8 cellular contexts compared by ENCODE assay signal in genomic region chr10:23344251-23344841, GRCh38. TPM values are rescaled to one million over a fixed set of nuclear protein-coding genes. Genes with fewer than 3 reads are reported as not detected.
DNase-seq lines count a peak whose midpoint lies in the region; ATAC-seq, FAIRE-seq and TF ChIP-seq lines count a peak whose summit lies in the region.

Gene C10orf67, minus strand, starts transcription at chr10:23344797. Its CDS starts 23 bp downstream, at chr10:23344774.

- in situ Hi-C loops in HepG2 (cut with HindIII; ENCODE audit: extremely low pct_ligation_motif_present, low pct_unique_long_range_greater_than_20kb): no loop called here

- no peaks in the 10 kb centered on the region for H3K36me3 ChIP-seq in A673 (ENCODE audit: insufficient read depth, low read length, poor library complexity, severe bottlenecking)
- no peaks in the 10 kb centered on the region for H3K36me3 ChIP-seq in duodenal mucosa (ENCODE audit: control insufficient read depth in 1 of 2, insufficient read depth in 2 of 2, low read length in 2 of 2)
- H3K36me3 ChIP-seq in HepG2 (replicated peaks in 1 of 2; ENCODE audit: control insufficient read depth in 1 of 2, insufficient read depth in 2 of 2, low read length in 2 of 2): no peaks in the 10 kb centered on the region

- no peak for TF ChIP-seq RAD21 in HepG2 (CRISPR knock-in tag; IDR thresholded peaks at IDR 0.05)

- intact Hi-C loops in A673 (cut with micrococcal nuclease; ENCODE audit: unreplicated experiment): no loop called here
- intact Hi-C loops in HepG2 (cut with micrococcal nuclease; ENCODE audit: unreplicated experiment): no loop called here

- WGBS in HepG2 (ENCODE audit: low lambda C conversion rate): 61% methylated on average over 24 of the region's 31 CpGs

- no peaks in the 10 kb centered on the region for H3K79me2 ChIP-seq in HepG2 (ENCODE audit: insufficient read depth, low read length)

- no peaks in the 10 kb centered on the region for H3K27me3 ChIP-seq in A673 (replicated peaks; ENCODE audit: insufficient read depth, low read depth, low read length, poor library complexity)
- no peaks in the 10 kb centered on the region for H3K27me3 ChIP-seq in duodenal mucosa (ENCODE audit: control insufficient read depth in 1 of 2, insufficient read depth in 2 of 2, low read length in 2 of 2)
- H3K27me3 ChIP-seq in HepG2 (ENCODE audit: control insufficient read depth in 1 of 2, insufficient read depth in 2 of 2, low read length in 2 of 2): peaks cover 2 to 6% of the 10 kb centered on the region in 2 experiments; a peak in 2 of 5 replicates

- H3K4me3 ChIP-seq in A673 (ENCODE audit: low read depth, low read length, poor library complexity, severe bottlenecking): peak within 1 kb of the TSS; percentile 60
- H3K4me3 ChIP-seq in duodenal mucosa (ENCODE audit: low read depth in 1 of 2, low read length in 2 of 2): peak within 1 kb of the TSS; percentile 58 to 79
- H3K4me3 ChIP-seq in HepG2 (replicated peaks in 1 of 3; ENCODE audit: insufficient read depth in 1 of 3, low read depth in 2 of 3, low read length in 3 of 3): peak within 1 kb of the TSS in 1 of 3 experiments; percentile 28; a peak in 1 of 6 replicates

- no peaks in the 10 kb centered on the region for H4K20me1 ChIP-seq in HepG2 (ENCODE audit: insufficient read depth, low read length)

- H3K4me1 ChIP-seq in A673 (ENCODE audit: insufficient read depth, low read length, poor library complexity, severe bottlenecking) (peaks cover 58% of the 10 kb centered on the region), duodenal mucosa (ENCODE audit: control insufficient read depth in 1 of 2, insufficient read depth in 2 of 2, low read length in 2 of 2) (peaks cover 0 to 5% of the 10 kb centered on the region in 2 donors), HepG2 (ENCODE audit: insufficient read depth, low read length) (peaks cover 35% of the 10 kb centered on the region)

- H3K4me3 Mint-ChIP-seq in T-helper 1 cell treated with Interleukin-12 subunit alpha and Interleukin-12 subunit beta and Interleukin-4 antibody, amounts not matched to agents 30 μg/mL and 1 μg/mL, for 36 hours: peak within 1 kb of the TSS; percentile 88

- H3K27ac ChIP-seq in A673 (ENCODE audit: low read depth, low read length, poor library complexity, severe bottlenecking): peak within 1 kb of the TSS; percentile 79
- H3K27ac ChIP-seq in duodenal mucosa (ENCODE audit: low read depth, low read length): no peak within 1 kb of the TSS
- no peak within 1 kb of the TSS for H3K27ac ChIP-seq in HepG2 (ENCODE audit: extremely low read length, insufficient read depth, low read length)

- TF ChIP-seq EP300 in HepG2 (IDR thresholded peaks at IDR 0.05; ENCODE audit: low read depth in 2 of 2, low read length in 2 of 2) (no peak), HepG2 (CRISPR knock-in tag; IDR thresholded peaks at IDR 0.05; ENCODE audit: borderline replicate concordance) (no peak)

- H3K4me1 Mint-ChIP-seq in T-helper 1 cell treated with Interleukin-12 subunit alpha and Interleukin-12 subunit beta and Interleukin-4 antibody, amounts not matched to agents 30 μg/mL and 1 μg/mL, for 36 hours (ENCODE audit: low read depth): peaks cover 33% of the 10 kb centered on the region

- ATAC-seq in GM19372 (IDR thresholded peaks at IDR 0.05; ENCODE audit: low read depth, unreplicated experiment): peak; percentile 50
- ATAC-seq in HepG2: no peak
- peak; percentile 26 for ATAC-seq in stimulated activated naive CD8-positive, alpha-beta T cell treated with anti-CD3 and anti-CD28 coated beads, Interleukin-15, Interleukin-2, amounts not matched to agents 100 U/mL and 50 U/mL, for 24 hours

- no peak within 1 kb of the TSS for H2AFZ ChIP-seq in HepG2 (ENCODE audit: low read length)

- TSS peak; percentile 77 for BruUV-seq in A673 (replicated peaks; lab: Mats Ljungman, UMichigan)
- BruUV-seq in HepG2 (replicated peaks; lab: Mats Ljungman, UMichigan): no TSS peak

- H3K9me3 Mint-ChIP-seq in T-helper 1 cell treated with Interleukin-12 subunit alpha and Interleukin-12 subunit beta and Interleukin-4 antibody, amounts not matched to agents 30 μg/mL and 1 μg/mL, for 36 hours: no peaks in the 10 kb centered on the region

- FAIRE-seq in HepG2 (lab: Jason Lieb, UNC): no peak
- FAIRE-seq in RCC 7860 (lab: Jason Lieb, UNC): no peak

- CTCF ChIA-PET in A673 (lab: Charles Lee) (no interaction called here), HepG2 (lab: Yijun Ruan, JAX; ENCODE audit: low intra/inter-chr PET ratio, low total read pairs) (no interaction called here)

- POLR2A ChIA-PET in A673 (lab: Charles Lee; ENCODE audit: low non-redundant PET): no interaction called here
- POLR2A ChIA-PET in HepG2 (lab: Yijun Ruan, JAX): no interaction called here

- H3K9me3 ChIP-seq in A673 (ENCODE audit: low read depth, low read length, poor library complexity, severe bottlenecking) (no peaks in the 10 kb centered on the region), duodenal mucosa (ENCODE audit: control insufficient read depth in 1 of 2, low read length in 2 of 2) (no peaks in the 10 kb centered on the region), HepG2 (ENCODE audit: low read length) (no peaks in the 10 kb centered on the region)

- peak within 1 kb of the TSS; percentile 34 to 60 for H3K9ac ChIP-seq in duodenal mucosa (ENCODE audit: low read depth in 1 of 2, low read length in 2 of 2)
- no peak within 1 kb of the TSS for H3K9ac ChIP-seq in HepG2 (ENCODE audit: insufficient read depth, low read depth, low read length)

- H3K27me3 Mint-ChIP-seq in T-helper 1 cell treated with Interleukin-12 subunit alpha and Interleukin-12 subunit beta and Interleukin-4 antibody, amounts not matched to agents 30 μg/mL and 1 μg/mL, for 36 hours (ENCODE audit: low read depth): no peaks in the 10 kb centered on the region

- peaks cover 1% of the 10 kb centered on the region for H3K36me3 Mint-ChIP-seq in T-helper 1 cell treated with Interleukin-12 subunit alpha and Interleukin-12 subunit beta and Interleukin-4 antibody, amounts not matched to agents 30 μg/mL and 1 μg/mL, for 36 hours (ENCODE audit: low read depth)

- no peak for TF ChIP-seq CTCF in A673 (conservative IDR thresholded peaks at IDR 0.05; ENCODE audit: low read depth, low read length)
- no peak for TF ChIP-seq CTCF in HepG2 (CRISPR knock-in tag; IDR thresholded peaks at IDR 0.05)

- peak; percentile 81 for DNase-seq in A673 (ENCODE audit: low spot score)
- no peak for DNase-seq in HepG2 (ENCODE audit: low spot score)
- DNase-seq in stimulated activated naive CD8-positive, alpha-beta T cell treated with anti-CD3 and anti-CD28 coated beads, Interleukin-15, Interleukin-2, amounts not matched to agents 100 U/mL and 50 U/mL, for 24 hours: peak; percentile 26
- DNase-seq in NCI-H446 treated with DMSO at 0.1 percent for 48 hours (lab: John Stamatoyannopoulos, UW): no peak
- DNase-seq in RCC 7860 (ENCODE audit: low spot score): no peak

- peak within 1 kb of the TSS; percentile 47; the same call in 1 of the 2 replicates for H3K4me2 ChIP-seq in HepG2 (ENCODE audit: low read depth, low read length)

- peak within 1 kb of the TSS; percentile 64 for H3K27ac Mint-ChIP-seq in T-helper 1 cell treated with Interleukin-12 subunit alpha and Interleukin-12 subunit beta and Interleukin-4 antibody, amounts not matched to agents 30 μg/mL and 1 μg/mL, for 36 hours

- no peak for TF ChIP-seq POLR2A in HepG2 (IDR thresholded peaks at IDR 0.05; ENCODE audit: insufficient read depth in 1 of 2, low read depth in 2 of 2, low read length in 2 of 2)

TF ChIP-seq in HepG2, 621 proteins besides CTCF, POLR2A, EP300 and RAD21:
- TF ChIP-seq ZBTB44 (CRISPR knock-in tag; IDR thresholded peaks at IDR 0.05): no peak
- TF ChIP-seq PCBP1 (IDR thresholded peaks at IDR 0.05; ENCODE audit: borderline replicate concordance, low read depth, low read length): 0 out of 2 replicates have a peak, but pooled peaks have one; percentile 51
- TF ChIP-seq HNRNPK (IDR thresholded peaks at IDR 0.05; ENCODE audit: low read depth, low read length, poor library complexity, severe bottlenecking): peak; percentile 89

RNA-seq across cellular contexts. Expression of gene C10orf67, which starts in this region (rescaled TPM):
- total RNA-seq in A673 (2021) (0.13 and 0.50 TPM in 2 replicates), HepG2 (2016; rRNA removed; fragmentation: Illumina TruSeq; extraction: Trizol) (not detected in 2 replicates)
- total RNA-seq in HepG2 (2016; cell fraction: cytosol; rRNA removed; fragmentation: Illumina TruSeq; extraction: Trizol; ENCODE audit: low read depth): not detected in 2 replicates
- not detected in 2 replicates for total RNA-seq in HepG2 (2016; cell fraction: insoluble cytoplasmic fraction; rRNA removed; fragmentation: Illumina TruSeq; extraction: Trizol)
- not detected in 2 replicates for total RNA-seq in HepG2 (2016; cell fraction: membrane; rRNA removed; fragmentation: Illumina TruSeq; extraction: Trizol)
- not detected in 2 replicates for total RNA-seq in HepG2 (2016; cell fraction: nucleus; rRNA removed; fragmentation: Illumina TruSeq; extraction: Trizol)
- not detected in 2 replicates for polyA plus RNA-seq in HepG2 (2011; rRNA removed)
- not detected in 2 replicates for polyA plus RNA-seq in HepG2 (2011; cell fraction: cytosol; rRNA removed)
- polyA plus RNA-seq in HepG2 (2011; cell fraction: nucleus; rRNA removed): not detected in 2 replicates
- not detected in 2 replicates for polyA plus RNA-seq in HepG2 (2012)
- polyA plus RNA-seq in HepG2 (2016; cell fraction: cytosol; fragmentation: Illumina TruSeq; extraction: Trizol; ENCODE audit: low read depth): not detected in 2 replicates
- not detected in 2 replicates for polyA plus RNA-seq in HepG2 (2016; cell fraction: insoluble cytoplasmic fraction; fragmentation: Illumina TruSeq; extraction: Trizol; ENCODE audit: low read depth)
- polyA plus RNA-seq in HepG2 (2016; cell fraction: membrane; fragmentation: Illumina TruSeq; extraction: Trizol; ENCODE audit: low read depth): not detected in 2 replicates
- polyA plus RNA-seq in HepG2 (2016; cell fraction: nucleus; fragmentation: Illumina TruSeq; extraction: Trizol; ENCODE audit: insufficient read depth, low read depth): not detected in 2 replicates
- polyA minus RNA-seq in HepG2 (2011; rRNA and poly(A)+ RNA removed; ENCODE audit: low replicate concordance): 0.23 TPM in 1 of 2 replicates, not detected in the other
- polyA minus RNA-seq in HepG2 (2011; cell fraction: cytosol; rRNA and poly(A)+ RNA removed): not detected in 2 replicates
- polyA minus RNA-seq in HepG2 (2011; cell fraction: nucleus; rRNA and poly(A)+ RNA removed): not detected in 2 replicates

Comparison
In these comparisons a context has a peak if more than half of its experiments do, and no peak if none do; other contexts are left out.
1. Peak in DNase-seq, H3K4me3 ChIP-seq and H3K27ac ChIP-seq in A673; RNA of the gene not detected or under 1 TPM.